In genomic region chr10:120386896-120387295, GRCh38 we compare ENCODE assay signal across 15 cellular contexts.
"Had no signal": no experiment of that assay in that cellular context is flagged by ENCODE, and none has a peak within 500 bp of the region (broad histone marks: within the 10 kb centered on the region; RNA-seq: fewer than 3 reads in every experiment).

No MANE protein-coding gene starts in this region.

- H3K4me3 ChIP-seq: hepatocyte, left ventricle myocardium inferior, skin epidermis had no signal

- H3K9me3 Mint-ChIP-seq: activated naive CD8-positive, alpha-beta T cell treated with anti-CD3 and anti-CD28 coated beads for 36 hours; natural killer cell treated with Interleukin-12 subunit alpha and Interleukin-12 subunit beta and Interleukin-15 and Interleukin-18, amount 100 ng/mL, for 72 hours; T-cell had no signal

- H3K4me1 ChIP-seq: left ventricle myocardium inferior had no signal

- FAIRE-seq: bronchial epithelial cell, keratinocyte had no signal

- H3K27ac Mint-ChIP-seq: activated naive CD8-positive, alpha-beta T cell treated with anti-CD3 and anti-CD28 coated beads for 36 hours; natural killer cell treated with Interleukin-12 subunit alpha and Interleukin-12 subunit beta and Interleukin-15 and Interleukin-18, amount 100 ng/mL, for 72 hours; T-cell had no signal

- DNase-seq: activated CD4-positive, alpha-beta T cell treated with anti-CD3 and anti-CD28 coated beads, Interleukin-2, amount 50 U/mL, for 1 hour; activated CD8-positive, alpha-beta memory T cell treated with anti-CD3 and anti-CD28 coated beads for 24 hours; activated naive CD8-positive, alpha-beta T cell treated with anti-CD3 and anti-CD28 coated beads for 36 hours; left ventricle myocardium inferior; posterior cingulate gyrus; stimulated activated CD4-positive, alpha-beta T cell treated with anti-CD3 and anti-CD28 coated beads, Interleukin-4, amount 100 ng/mL, for 24 hours; stimulated activated naive CD4-positive, alpha-beta T cell treated with Interleukin-2 at 50 U/mL for 16 hours; T-cell; T-helper 9 cell; trophoblast cell had no signal

- H3K36me3 Mint-ChIP-seq: activated naive CD8-positive, alpha-beta T cell treated with anti-CD3 and anti-CD28 coated beads for 36 hours; natural killer cell treated with Interleukin-12 subunit alpha and Interleukin-12 subunit beta and Interleukin-15 and Interleukin-18, amount 100 ng/mL, for 72 hours; T-cell had no signal

- H2AFZ ChIP-seq: hepatocyte had no signal

- H3K4me1 Mint-ChIP-seq: activated naive CD8-positive, alpha-beta T cell treated with anti-CD3 and anti-CD28 coated beads for 36 hours; T-cell had no signal

- H3K4me3 Mint-ChIP-seq: activated naive CD8-positive, alpha-beta T cell treated with anti-CD3 and anti-CD28 coated beads for 36 hours; natural killer cell treated with Interleukin-12 subunit alpha and Interleukin-12 subunit beta and Interleukin-15 and Interleukin-18, amount 100 ng/mL, for 72 hours; T-cell had no signal

- H3K27ac ChIP-seq: hepatocyte, left ventricle myocardium inferior, skin epidermis had no signal

- H3K9me3 ChIP-seq: left ventricle myocardium inferior had no signal

- H3K79me2 ChIP-seq: hepatocyte had no signal

- H3K4me2 ChIP-seq: hepatocyte had no signal

- H3K36me3 ChIP-seq: left ventricle myocardium inferior had no signal
